Comparison of ENCODE assay signal across 8 cellular contexts in the genomic region with DNA sequence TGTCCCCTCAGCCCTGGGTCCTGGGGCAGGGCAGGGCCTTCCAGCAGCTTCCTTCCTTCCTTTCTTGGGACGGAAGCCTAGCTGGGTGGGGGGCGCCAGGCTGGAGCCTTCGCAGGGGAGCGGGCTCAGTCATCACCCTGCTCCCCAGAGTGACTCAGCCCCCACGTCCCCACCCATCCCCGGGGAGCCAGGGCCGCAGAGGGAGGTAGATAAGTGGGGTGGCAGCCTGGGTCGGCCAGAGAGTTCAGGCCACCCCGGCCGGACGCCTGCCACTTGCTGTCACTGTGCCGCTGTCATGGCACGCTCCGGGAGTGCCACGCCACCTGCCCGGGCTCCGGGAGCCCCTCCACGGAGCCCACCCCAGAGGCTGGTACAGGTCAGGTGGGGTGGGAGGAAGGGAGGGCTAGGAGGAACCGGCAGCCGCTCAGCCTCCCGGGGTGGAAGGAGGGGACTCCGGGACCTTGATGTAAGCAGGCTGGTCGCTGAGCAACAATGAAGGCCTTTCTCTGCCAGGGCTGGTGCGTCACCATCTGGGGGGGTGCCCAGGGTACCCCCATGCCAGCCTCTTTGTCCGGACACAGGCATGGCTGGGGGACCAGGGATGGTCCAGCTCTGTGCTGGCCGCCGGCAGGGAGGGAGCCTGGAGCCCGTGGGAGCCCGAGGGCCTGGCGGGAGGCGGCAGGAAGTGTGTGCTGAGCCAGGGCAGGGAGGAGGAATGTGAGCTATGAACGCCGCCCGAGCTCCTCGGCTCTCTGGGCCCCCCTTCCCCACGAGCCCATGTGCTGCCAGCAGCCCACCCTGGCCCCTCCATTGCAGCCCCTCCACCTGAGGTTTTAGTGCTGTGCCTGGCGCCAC. TPM values are rescaled to one million over a fixed set of nuclear protein-coding genes. Genes with fewer than 3 reads are reported as not detected.
DNase-seq lines count a peak whose midpoint lies in the region; ATAC-seq, FAIRE-seq and TF ChIP-seq lines count a peak whose summit lies in the region.

No MANE protein-coding gene starts in this region.

- intact Hi-C loops in PC-9 (cut with micrococcal nuclease; ENCODE audit: unreplicated experiment): loop anchor here (2.0 kb wide), 1 partner anchor 14 kb away; a partner anchor contains a TSS

- H3K27me3 Mint-ChIP-seq in naive B cell: peaks cover 0 to 39% (median 8%) of the 10 kb centered on the region in 3 donors

- H3F3A ChIP-seq in PC-9 (ENCODE audit: insufficient read depth, low read depth): no peaks in the 10 kb centered on the region

- POLR2A ChIA-PET in PC-9 (lab: Charles Lee; ENCODE audit: unreplicated experiment): interaction anchor here (0.6 to 1.0 kb wide), 3 partner anchors 14 to 121 kb away, joined by 3 to 4 read pairs (median 3); a partner anchor contains a TSS

- no peak overlapping the region for H3K27ac ChIP-seq in PC-9

- peaks cover 10% of the 10 kb centered on the region for H3K4me1 ChIP-seq in PC-9 (replicated peaks; ENCODE audit: insufficient read depth)

- ATAC-seq in esophagus mucosa: peak; percentile 27
- ATAC-seq in naive B cell (ENCODE audit: low read depth in 2 of 2): peak; percentile 68 to 71
- no peak for ATAC-seq in HG03175 (IDR thresholded peaks at IDR 0.05; ENCODE audit: unreplicated experiment)
- ATAC-seq in HG03280 (IDR thresholded peaks at IDR 0.05; ENCODE audit: unreplicated experiment): no peak
- no peak for ATAC-seq in GM18519 (IDR thresholded peaks at IDR 0.05; ENCODE audit: low FRiP score, unreplicated experiment)

- no peak for FAIRE-seq in GM12891 (lab: Jason Lieb, UNC)

- H3K36me3 Mint-ChIP-seq in naive B cell: no peaks in the 10 kb centered on the region

- peaks cover 0 to under 1% (median 0%) of the 10 kb centered on the region in 3 donors for H3K4me1 Mint-ChIP-seq in naive B cell

- TF ChIP-seq POLR2A in GM12891 (IDR thresholded peaks at IDR 0.05; ENCODE audit: low read depth, low read length): no peak

- DNase-seq in A172 (ENCODE audit: low spot score) (peak; percentile 82), PC-9 (peak in 1 of 2 experiments; percentile 71), naive B cell (no peak), GM12891 (ENCODE audit: insufficient read length, low spot score) (no peak)

- no peak for TF ChIP-seq CTCF in PC-9 (conservative IDR thresholded peaks at IDR 0.05)

- peak overlapping the region in 1 of 8 donors; percentile 29 for H3K4me3 Mint-ChIP-seq in naive B cell

- H3K4me3 ChIP-seq in PC-9: no peak overlapping the region

- no peaks in the 10 kb centered on the region for H3K9me2 ChIP-seq in PC-9 (ENCODE audit: insufficient read depth)

- no peaks in the 10 kb centered on the region for H3K27me3 ChIP-seq in PC-9 (ENCODE audit: insufficient read depth, low read depth)

- H3K9me3 Mint-ChIP-seq in naive B cell: no peaks in the 10 kb centered on the region

- no peaks in the 10 kb centered on the region for H3K79me2 ChIP-seq in PC-9 (ENCODE audit: low read depth)

- H3K9me3 ChIP-seq in PC-9 (ENCODE audit: insufficient read depth, low read depth): no peaks in the 10 kb centered on the region

- H3K27ac Mint-ChIP-seq in naive B cell: peak overlapping the region in 2 of 6 donors; percentile 34 to 92

- BruUV-seq in PC-9 (replicated peaks; lab: Mats Ljungman, UMichigan): TSS peak; percentile 25

- H2AFZ ChIP-seq in PC-9: no peak overlapping the region

- 0 out of 2 replicates have a peak overlapping the region, but pooled peaks have one; percentile 27 for H3K4me2 ChIP-seq in PC-9

- CTCF ChIA-PET in PC-9 (lab: Charles Lee): no interaction called here

- no peaks in the 10 kb centered on the region for H3K36me3 ChIP-seq in PC-9 (ENCODE audit: low read depth)

- H4K20me1 ChIP-seq in PC-9 (ENCODE audit: insufficient read depth): no peaks in the 10 kb centered on the region

TF ChIP-seq in GM12891, 5 proteins besides CTCF, POLR2A, EP300 and RAD21:
- TF ChIP-seq SPI1 (IDR thresholded peaks at IDR 0.05; ENCODE audit: low read depth, low read length) (no peak), POLR2AphosphoS5 (IDR thresholded peaks at IDR 0.05; ENCODE audit: low read depth, low read length) (no peak), PAX5 (IDR thresholded peaks at IDR 0.05; ENCODE audit: insufficient read depth, low read length, severe bottlenecking) (no peak), POU2F2 (IDR thresholded peaks at IDR 0.05; ENCODE audit: low read depth, low read length) (no peak), TAF1 (IDR thresholded peaks at IDR 0.05; ENCODE audit: low read depth, low read length) (no peak)

RNA-seq across cellular contexts. Expression of a gene that starts 6.6 kb away (rescaled TPM):
- 124 and 154 TPM in 2 replicates for total RNA-seq in A172 (2014; rRNA removed; shearing (Covaris generic))
- total RNA-seq in PC-9 (2021) (104 and 144 TPM in 2 replicates), esophagus mucosa (21.6 TPM)
- polyA plus RNA-seq in naive B cell (ENCODE audit: low read depth in 6 of 6): not detected
- polyA plus RNA-seq in GM12891 (2012; ENCODE audit: low read depth, missing spikeins): not detected

RNA-seq across cellular contexts. Expression of a gene that starts 13.7 kb away (rescaled TPM):
- total RNA-seq in A172 (2014; rRNA removed; shearing (Covaris generic)): 0.14 TPM in 1 of 2 replicates, not detected in the other
- total RNA-seq in PC-9 (2021): 4.0 and 8.1 TPM in 2 replicates
- 0.80 TPM for total RNA-seq in esophagus mucosa
- polyA plus RNA-seq in naive B cell (ENCODE audit: low read depth in 6 of 6): not detected
- polyA plus RNA-seq in GM12891 (2012; ENCODE audit: low read depth, missing spikeins): 0.28 TPM

RNA-seq across cellular contexts. Expression of a gene that starts 14.3 kb away (rescaled TPM):
- total RNA-seq in A172 (2014; rRNA removed; shearing (Covaris generic)): 67.8 and 77.4 TPM in 2 replicates
- total RNA-seq in PC-9 (2021) (47.3 and 66.6 TPM in 2 replicates), esophagus mucosa (15.8 TPM)
- 10 to 100 TPM; 21.4 to 38.3 (median 26.0) TPM for polyA plus RNA-seq in naive B cell (ENCODE audit: low read depth in 6 of 6)
- 15.1 TPM for polyA plus RNA-seq in GM12891 (2012; ENCODE audit: low read depth, missing spikeins)

RNA-seq across cellular contexts. Expression of a gene that starts 14.5 kb away (rescaled TPM):
- 46.3 and 47.7 TPM in 2 replicates for total RNA-seq in A172 (2014; rRNA removed; shearing (Covaris generic))
- total RNA-seq in PC-9 (2021) (166 and 170 TPM in 2 replicates), esophagus mucosa (49.5 TPM)
- polyA plus RNA-seq in naive B cell (ENCODE audit: low read depth in 6 of 6): 10 to 100 TPM; 16.6 to 45.0 (median 24.9) TPM
- 32.2 TPM for polyA plus RNA-seq in GM12891 (2012; ENCODE audit: low read depth, missing spikeins)

RNA-seq across cellular contexts. Expression of a gene that starts 23.7 kb away (rescaled TPM):
- 23.5 and 26.9 TPM in 2 replicates for total RNA-seq in A172 (2014; rRNA removed; shearing (Covaris generic))
- total RNA-seq in PC-9 (2021) (68.4 and 72.5 TPM in 2 replicates), esophagus mucosa (41.0 TPM)
- 1 to 10 TPM; 2.7 to 8.4 (median 3.9) TPM for polyA plus RNA-seq in naive B cell (ENCODE audit: low read depth in 6 of 6)
- 25.4 TPM for polyA plus RNA-seq in GM12891 (2012; ENCODE audit: low read depth, missing spikeins)

Comparison
In these comparisons a context has a peak if more than half of its experiments do, and no peak if none do; other contexts are left out.
1. ATAC-seq: peak in esophagus mucosa (single experiment) and naive B cell (2 of 2); none in HG03175 (single experiment), HG03280 (single experiment) and GM18519 (single experiment).